Comparison of ENCODE assay signal across 9 cellular contexts in the genomic region with DNA sequence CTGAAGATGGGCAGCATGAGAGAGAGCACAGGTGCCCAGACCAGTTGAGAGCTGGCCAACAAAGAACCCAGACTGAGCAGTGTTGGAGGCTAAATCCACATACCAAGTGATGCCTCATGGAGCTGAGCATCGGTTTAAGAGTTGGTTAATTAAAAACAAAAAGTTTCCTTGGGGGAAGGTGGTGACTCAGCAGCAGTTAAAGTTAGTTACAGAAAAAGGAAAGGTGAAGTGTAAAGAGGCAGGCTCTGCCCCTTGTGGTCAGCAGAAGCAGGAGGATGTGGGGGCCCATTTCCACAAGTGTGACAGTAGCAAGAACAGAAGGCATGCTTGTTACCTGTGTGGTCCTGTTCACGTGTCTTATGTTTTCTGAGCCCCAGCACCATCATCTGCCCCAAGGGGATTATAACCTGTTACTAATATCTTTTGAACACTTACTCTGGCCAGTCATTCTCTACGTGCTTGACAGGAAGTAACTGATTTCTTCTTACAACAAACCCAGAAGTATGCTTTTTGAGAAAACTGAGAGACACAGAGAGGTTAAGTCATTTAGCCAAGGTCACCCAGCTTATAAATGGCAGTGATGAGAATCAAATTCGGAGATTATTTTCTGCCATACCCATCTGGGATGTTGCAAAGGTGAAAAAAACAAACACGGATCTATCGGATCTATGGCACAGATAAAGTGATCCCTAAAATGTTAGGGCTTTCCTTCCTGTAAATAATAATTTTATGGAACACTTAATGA.
DNase-seq lines count a peak whose midpoint lies in the region; ATAC-seq, FAIRE-seq and TF ChIP-seq lines count a peak whose summit lies in the region.
"Had no signal": no experiment of that assay in that cellular context is flagged by ENCODE, and none has a peak within 500 bp of the region (broad histone marks: within the 10 kb centered on the region; RNA-seq: fewer than 3 reads in every experiment).

No MANE protein-coding gene starts in this region.

- ATAC-seq in GM21367 (IDR thresholded peaks at IDR 0.05; ENCODE audit: unreplicated experiment) (peak; percentile 95), HG03442 (IDR thresholded peaks at IDR 0.05; ENCODE audit: unreplicated experiment) (peak; percentile 97)

- POLR2A ChIA-PET in GM10248 (lab: Yijun Ruan, JAX): no interaction called here

- 68 to 73% (median 69%) methylated on average over 6 of the region's 6 CpGs for WGBS in small intestine, 3 donors

- TF ChIP-seq CTCF in GM10248 (IDR thresholded peaks at IDR 0.05; ENCODE audit: control extremely low read depth, extremely low read depth, low read depth, missing control alignments) (peak; percentile 7), fibroblast of the aortic adventitia (IDR thresholded peaks at IDR 0.05; ENCODE audit: insufficient read depth, low read length) (peak; percentile 13)

- in situ Hi-C loops in G401 (cut with HindIII; ENCODE audit: low sequenced_read_pairs): no loop called here

- DNase-seq in GM10248 (ENCODE audit: extremely low spot score) (peak; percentile 35), fibroblast of the aortic adventitia (ENCODE audit: low read depth) (no peak), small intestine (no peak), cerebellar cortex (ENCODE audit: low spot score) (no peak), G401 (ENCODE audit: low spot score) (no peak)
- DNase-seq in activated CD8-positive, alpha-beta memory T cell treated with anti-CD3 and anti-CD28 coated beads for 24 hours: no peak
- DNase-seq: NCI-H146 had no signal

- H3K27ac ChIP-seq in small intestine (ENCODE audit: low read depth in 1 of 2, low read length in 1 of 2): no peak overlapping the region

- FAIRE-seq in small intestine (lab: Jason Lieb, UNC): no peak

- H3K27me3 ChIP-seq in small intestine (ENCODE audit: control insufficient read depth in 2 of 2, insufficient read depth in 2 of 2, low read length in 2 of 2): peaks cover 0 to 2% of the 10 kb centered on the region in 2 donors

- no peaks in the 10 kb centered on the region for H3K36me3 ChIP-seq in small intestine (ENCODE audit: control insufficient read depth in 2 of 2, insufficient read depth in 2 of 2, low read length in 2 of 2)

- H3K4me3 ChIP-seq in fibroblast of the aortic adventitia (ENCODE audit: low read depth, low read length): no peak overlapping the region
- no peak overlapping the region for H3K4me3 ChIP-seq in small intestine (ENCODE audit: low read depth in 1 of 2, low read length in 2 of 2)

- no peaks in the 10 kb centered on the region for H3K9me3 ChIP-seq in small intestine (ENCODE audit: control insufficient read depth, low read depth)

- CTCF ChIA-PET in GM10248 (lab: Yijun Ruan, JAX): interaction anchor here (0.7 to 2.3 kb wide), 5 partner anchors 8 to 48 kb away, joined by 3 to 7 read pairs (median 3); no protein-coding TSS in a partner anchor

- no peaks in the 10 kb centered on the region for H3K4me1 ChIP-seq in small intestine (ENCODE audit: control insufficient read depth in 2 of 2, insufficient read depth in 1 of 2, low read depth in 1 of 2, low read length in 1 of 2)
